8 cellular contexts compared by ENCODE assay signal in genomic region chr5:5492087-5492933, GRCh38.
DNase-seq lines count a peak whose midpoint lies in the region; ATAC-seq and TF ChIP-seq lines count a peak whose summit lies in the region.

No MANE protein-coding gene starts in this region.

- H3K4me3 ChIP-seq in AG10803 (ENCODE audit: low read length) (no peak overlapping the region), GM12875 (ENCODE audit: low read depth, low read length) (no peak overlapping the region), foreskin fibroblast (ENCODE audit: low read depth in 1 of 2, low read length in 2 of 2) (no peak overlapping the region)

- DNase-seq in AG10803 (ENCODE audit: low read depth) (peak; percentile 57), NCI-H345 treated with DMSO at 0.1 percent for 48 hours (lab: John Stamatoyannopoulos, UW; ENCODE audit: unreplicated experiment) (peak; percentile 66), foreskin fibroblast (peak; percentile 34 to 74), pons (ENCODE audit: low spot score) (peak; percentile 52)
- DNase-seq in activated CD4-positive, alpha-beta T cell treated with anti-CD3 and anti-CD28 coated beads, Interleukin-2, amount 50 U/mL, for 48 hours, result peak; percentile 6 to 19

- ATAC-seq in HG03342 (IDR thresholded peaks at IDR 0.05; ENCODE audit: unreplicated experiment), result peak; percentile 50
- no peak for ATAC-seq in HG02970 (IDR thresholded peaks at IDR 0.05; ENCODE audit: low FRiP score, unreplicated experiment)

- TF ChIP-seq CTCF in AG10803 (conservative IDR thresholded peaks at IDR 0.05; ENCODE audit: low read length) (peak; percentile 82), GM12875 (IDR thresholded peaks at IDR 0.05; ENCODE audit: borderline replicate concordance, insufficient read depth, low read depth, low read length) (peak; percentile 58; the same call in 1 of the 2 replicates), foreskin fibroblast (IDR thresholded peaks at IDR 0.05; ENCODE audit: low read depth, low read length) (peak; percentile 75)

Comparison
In these comparisons a context has a peak if more than half of its experiments do, and no peak if none do; other contexts are left out.
1. DNase-seq: peak in every context shown above with its lines; median percentile 66 in NCI-H345 treated with DMSO at 0.1 percent for 48 hours; 57 in AG10803; 54 in foreskin fibroblast; 52 in pons; 12 in activated CD4-positive, alpha-beta T cell treated with anti-CD3 and anti-CD28 coated beads, Interleukin-2, amount 50 U/mL, for 48 hours.